ENCODE assay signal across 24 cellular contexts in genomic region chr3:113284453-113285050, GRCh38.
DNase-seq lines count a peak whose midpoint lies in the region; ATAC-seq and TF ChIP-seq lines count a peak whose summit lies in the region.
"Had no signal": no experiment of that assay in that cellular context is flagged by ENCODE, and none has a peak within 500 bp of the region (broad histone marks: within the 10 kb centered on the region; RNA-seq: fewer than 3 reads in every experiment).

No MANE protein-coding gene starts in this region.

- TF ChIP-seq CTCF in nephron progenitor cell (IDR thresholded peaks at IDR 0.05) (no peak), type B pancreatic cell (conservative IDR thresholded peaks at IDR 0.05) (no peak)

- H3K27ac Mint-ChIP-seq in nephron progenitor cell (peak overlapping the region; percentile 85), type B pancreatic cell (peak overlapping the region; percentile 36)
- H3K27ac Mint-ChIP-seq: B cell; CD8-positive, alpha-beta T cell had no signal

- no peak for ATAC-seq in HG03432 (IDR thresholded peaks at IDR 0.05; ENCODE audit: unreplicated experiment)
- no peak for ATAC-seq in GM21528 (IDR thresholded peaks at IDR 0.05; ENCODE audit: low FRiP score, unreplicated experiment)
- ATAC-seq: CD8-positive, alpha-beta T cell; HCT116; PC-3 had no signal

- H3K9me3 Mint-ChIP-seq in nephron progenitor cell, result no peaks in the 10 kb centered on the region
- H3K9me3 Mint-ChIP-seq in type B pancreatic cell, result no peaks in the 10 kb centered on the region
- H3K9me3 Mint-ChIP-seq: CD8-positive, alpha-beta T cell had no signal

- H3K36me3 Mint-ChIP-seq in nephron progenitor cell (ENCODE audit: low read depth), result peaks cover 74% of the 10 kb centered on the region
- H3K36me3 Mint-ChIP-seq in type B pancreatic cell, result peaks cover 52% of the 10 kb centered on the region
- H3K36me3 Mint-ChIP-seq: CD8-positive, alpha-beta T cell had no signal

- DNase-seq in activated CD8-positive, alpha-beta memory T cell treated with anti-CD3 and anti-CD28 coated beads for 24 hours, result peak; percentile 54
- no peak for DNase-seq in activated CD8-positive, alpha-beta memory T cell treated with anti-CD3 and anti-CD28 coated beads, Interleukin-2, amount 50 U/mL, for 4 hours
- no peak for DNase-seq in nephron progenitor cell
- no peak for DNase-seq in type B pancreatic cell (ENCODE audit: extremely low spot score, unreplicated experiment)
- DNase-seq in stimulated activated CD4-positive, alpha-beta T cell treated with anti-CD3 and anti-CD28 coated beads, Interleukin-4, amount 100 ng/mL, for 24 hours, result no peak
- DNase-seq: Caco-2; CD8-positive, alpha-beta T cell; KBM-7; MG63; NCI-H1105 treated with DMSO at 0.1 percent for 48 hours; NCI-H146; NCI-H1930; NCI-H2107; NCI-H524 treated with DMSO at 0.1 percent for 48 hours; NCI-H82; NK-92 treated with Interleukin-12 subunit alpha and Interleukin-12 subunit beta, amount 100 ng/mL, for 24 hours; PC-3 had no signal

- peaks cover 4% of the 10 kb centered on the region for H3K27me3 Mint-ChIP-seq in nephron progenitor cell (ENCODE audit: low read depth, poor library complexity)
- H3K27me3 Mint-ChIP-seq in type B pancreatic cell, result no peaks in the 10 kb centered on the region
- H3K27me3 Mint-ChIP-seq: B cell had no signal

- H3K4me1 Mint-ChIP-seq in nephron progenitor cell (peaks cover 74% of the 10 kb centered on the region), type B pancreatic cell (ENCODE audit: unreplicated experiment) (peaks cover 39% of the 10 kb centered on the region)

- H3K9me3 ChIP-seq in esophagus (ENCODE audit: control insufficient read depth in 2 of 2, insufficient read depth in 1 of 2, low read depth in 1 of 2, low read length in 1 of 2), result no peaks in the 10 kb centered on the region
- H3K9me3 ChIP-seq: Caco-2, MG63 had no signal

- H3K27me3 ChIP-seq in esophagus (ENCODE audit: control insufficient read depth in 1 of 2, insufficient read depth in 2 of 2, low read length in 2 of 2), result no peaks in the 10 kb centered on the region
- H3K27me3 ChIP-seq: MG63 had no signal

- H3K4me3 Mint-ChIP-seq in nephron progenitor cell (no peak overlapping the region), type B pancreatic cell (no peak overlapping the region)
- H3K4me3 Mint-ChIP-seq: B cell; CD8-positive, alpha-beta T cell had no signal

- H3K4me1 ChIP-seq in esophagus (ENCODE audit: control insufficient read depth in 2 of 2, insufficient read depth in 2 of 2, low read length in 1 of 2), result peaks cover 2 to 6% of the 10 kb centered on the region in 2 donors

- H3K36me3 ChIP-seq in esophagus (ENCODE audit: control insufficient read depth in 2 of 2, insufficient read depth in 2 of 2, low read length in 1 of 2), result peaks cover 9 to 16% of the 10 kb centered on the region in 2 donors
- H3K36me3 ChIP-seq: MG63 had no signal

- peak overlapping the region; percentile 28 for H3K27ac ChIP-seq in esophagus (ENCODE audit: low read depth in 2 of 2, low read length in 1 of 2)
- H3K27ac ChIP-seq: 22Rv1, C4-2B had no signal

- H3K4me3 ChIP-seq in esophagus (ENCODE audit: low read depth in 1 of 2, low read length in 2 of 2), result no peak overlapping the region
- H3K4me3 ChIP-seq: MG63 had no signal

- 63 to 76% methylated on average over 12 of the region's 12 CpGs for WGBS in esophagus, 2 donors
